Comparison of ENCODE assay signal across 22 cellular contexts in genomic region chr17:67617304-67617899, GRCh38.
DNase-seq lines count a peak whose midpoint lies in the region; ATAC-seq and TF ChIP-seq lines count a peak whose summit lies in the region.
"Had no signal": no experiment of that assay in that cellular context is flagged by ENCODE, and none has a peak within 500 bp of the region (broad histone marks: within the 10 kb centered on the region; RNA-seq: fewer than 3 reads in every experiment).

No MANE protein-coding gene starts in this region.

- no peaks in the 10 kb centered on the region for H3K9me3 Mint-ChIP-seq in activated naive CD8-positive, alpha-beta T cell treated with anti-CD3 and anti-CD28 coated beads, Interleukin-2, amount 10 ng/mL, durations not matched to agents 7 days and 5 days
- no peaks in the 10 kb centered on the region for H3K9me3 Mint-ChIP-seq in immature natural killer cell
- H3K9me3 Mint-ChIP-seq: CD8-positive, alpha-beta memory T cell; IgD-negative memory B cell had no signal

- no peak for ATAC-seq in activated naive CD8-positive, alpha-beta T cell treated with anti-CD3 and anti-CD28 coated beads, Interleukin-2, amount 10 ng/mL, durations not matched to agents 7 days and 5 days (ENCODE audit: low read depth)
- no peak for ATAC-seq in mucosa of descending colon
- ATAC-seq: HCT116 had no signal

- intact Hi-C loops in spleen (cut with DNase I; ENCODE audit: low total_unique reads) (no loop called here), mucosa of descending colon (cut with DNase I, micrococcal nuclease) (no loop called here)

- H3K9me3 ChIP-seq in spleen (no peaks in the 10 kb centered on the region), mucosa of descending colon (no peaks in the 10 kb centered on the region)
- H3K9me3 ChIP-seq: BLaER1 treated with 17β-estradiol and CSF1 and Interleukin-3, amounts not matched to agents 10 nM and 100 nM had no signal

- no peaks in the 10 kb centered on the region for H3K4me1 ChIP-seq in spleen
- H3K4me1 ChIP-seq in mucosa of descending colon (ENCODE audit: low read depth) = no peaks in the 10 kb centered on the region

- no peak overlapping the region for H3K4me3 ChIP-seq in spleen
- no peak overlapping the region for H3K4me3 ChIP-seq in mucosa of descending colon
- no peak overlapping the region for H3K4me3 ChIP-seq in coronary artery
- H3K4me3 ChIP-seq: BLaER1 treated with 17β-estradiol and CSF1 and Interleukin-3, amounts not matched to agents 10 nM and 100 nM had no signal

- WGBS in spleen, 5 donors = 80 to 93% (median 89%) methylated on average over 4 of the region's 4 CpGs

- peaks cover 3% of the 10 kb centered on the region for H3K36me3 Mint-ChIP-seq in activated naive CD8-positive, alpha-beta T cell treated with anti-CD3 and anti-CD28 coated beads, Interleukin-2, amount 10 ng/mL, durations not matched to agents 7 days and 5 days
- H3K36me3 Mint-ChIP-seq in immature natural killer cell = no peaks in the 10 kb centered on the region

- H3K4me1 Mint-ChIP-seq in activated naive CD8-positive, alpha-beta T cell treated with anti-CD3 and anti-CD28 coated beads, Interleukin-2, amount 10 ng/mL, durations not matched to agents 7 days and 5 days = no peaks in the 10 kb centered on the region
- peaks cover 8 to 29% of the 10 kb centered on the region in 2 donors for H3K4me1 Mint-ChIP-seq in immature natural killer cell

- H3K36me3 ChIP-seq in spleen (peaks cover 0 to 8% (median 0%) of the 10 kb centered on the region in 6 donors), mucosa of descending colon (ENCODE audit: low read depth) (no peaks in the 10 kb centered on the region)

- TF ChIP-seq CTCF in spleen (IDR thresholded peaks at IDR 0.05 in 8 of 11, conservative IDR thresholded peaks at IDR 0.05 in 3 of 11) = no peak
- TF ChIP-seq CTCF in mucosa of descending colon (IDR thresholded peaks at IDR 0.05) = no peak
- TF ChIP-seq CTCF in coronary artery (IDR thresholded peaks at IDR 0.05) = no peak

- H3K27me3 ChIP-seq in spleen (replicated peaks in 1 of 7) = no peaks in the 10 kb centered on the region
- H3K27me3 ChIP-seq: BLaER1 treated with 17β-estradiol and CSF1 and Interleukin-3, amounts not matched to agents 10 nM and 100 nM had no signal

- no peak for TF ChIP-seq POLR2A in spleen (IDR thresholded peaks at IDR 0.05)

- H3K27ac Mint-ChIP-seq in activated naive CD8-positive, alpha-beta T cell treated with anti-CD3 and anti-CD28 coated beads, Interleukin-2, amount 10 ng/mL, durations not matched to agents 7 days and 5 days = peak overlapping the region; percentile 13
- peak overlapping the region in 4 of 6 donors; percentile 22 to 81 (median 66) for H3K27ac Mint-ChIP-seq in immature natural killer cell

- H3K27ac ChIP-seq in spleen = no peak overlapping the region
- H3K27ac ChIP-seq in coronary artery = no peak overlapping the region
- H3K27ac ChIP-seq: 22Rv1; BLaER1 treated with 17β-estradiol and CSF1 and Interleukin-3, amounts not matched to agents 10 nM and 100 nM had no signal

- POLR2A ChIA-PET in activated naive CD8-positive, alpha-beta T cell treated with anti-CD3 and anti-CD28 coated beads, Interleukin-2, amount 10 ng/mL, durations not matched to agents 7 days and 5 days (lab: Charles Lee) = no interaction called here

- H3K27me3 Mint-ChIP-seq in activated naive CD8-positive, alpha-beta T cell treated with anti-CD3 and anti-CD28 coated beads, Interleukin-2, amount 10 ng/mL, durations not matched to agents 7 days and 5 days = no peaks in the 10 kb centered on the region
- peaks cover 0 to 8% (median 7%) of the 10 kb centered on the region in 3 donors for H3K27me3 Mint-ChIP-seq in immature natural killer cell (ENCODE audit: low read depth in 3 of 3)
- H3K27me3 Mint-ChIP-seq: CD8-positive, alpha-beta memory T cell; IgD-negative memory B cell had no signal

- DNase-seq in NCI-H82 (lab: John Stamatoyannopoulos, UW) = peak; percentile 22
- no peak for DNase-seq in NCI-H82 treated with DMSO at 0.1 percent for 48 hours (lab: John Stamatoyannopoulos, UW; ENCODE audit: unreplicated experiment)
- DNase-seq in activated naive CD8-positive, alpha-beta T cell treated with anti-CD3 and anti-CD28 coated beads, Interleukin-2, amount 10 ng/mL, durations not matched to agents 7 days and 5 days = no peak
- no peak for DNase-seq in immature natural killer cell
- DNase-seq in spleen = peak; percentile 6
- no peak for DNase-seq in NCI-H2081 treated with DMSO at 0.1 percent for 48 hours (lab: John Stamatoyannopoulos, UW)
- no peak for DNase-seq in mucosa of descending colon
- DNase-seq in coronary artery (ENCODE audit: low spot score) = no peak
- DNase-seq: ACHN; Calu3; CD8-positive, alpha-beta memory T cell; DMS153; GOT3; NCI-H1105 treated with DMSO at 0.1 percent for 48 hours; NCI-H2081; NCI-H2171 treated with DMSO at 0.1 percent for 48 hours; NCI-H524 treated with DMSO at 0.1 percent for 48 hours; OCI-M1 had no signal

- H3K4me3 Mint-ChIP-seq in activated naive CD8-positive, alpha-beta T cell treated with anti-CD3 and anti-CD28 coated beads, Interleukin-2, amount 10 ng/mL, durations not matched to agents 7 days and 5 days = no peak overlapping the region
- H3K4me3 Mint-ChIP-seq in immature natural killer cell = no peak overlapping the region
- H3K4me3 Mint-ChIP-seq: CD8-positive, alpha-beta memory T cell; IgD-negative memory B cell had no signal

Comparison
In these comparisons a context has a peak if more than half of its experiments do, and no peak if none do; other contexts are left out.
1. DNase-seq: peak in NCI-H82 (single experiment) and spleen (single experiment); none in NCI-H82 treated with DMSO at 0.1 percent for 48 hours (single experiment), activated naive CD8-positive, alpha-beta T cell treated with anti-CD3 and anti-CD28 coated beads, Interleukin-2, amount 10 ng/mL, durations not matched to agents 7 days and 5 days (single experiment), immature natural killer cell (0 of 3), NCI-H2081 treated with DMSO at 0.1 percent for 48 hours (single experiment), mucosa of descending colon (0 of 3) and coronary artery (single experiment).